Comparison of ENCODE assay signal across 1 cellular context in the genomic region with DNA sequence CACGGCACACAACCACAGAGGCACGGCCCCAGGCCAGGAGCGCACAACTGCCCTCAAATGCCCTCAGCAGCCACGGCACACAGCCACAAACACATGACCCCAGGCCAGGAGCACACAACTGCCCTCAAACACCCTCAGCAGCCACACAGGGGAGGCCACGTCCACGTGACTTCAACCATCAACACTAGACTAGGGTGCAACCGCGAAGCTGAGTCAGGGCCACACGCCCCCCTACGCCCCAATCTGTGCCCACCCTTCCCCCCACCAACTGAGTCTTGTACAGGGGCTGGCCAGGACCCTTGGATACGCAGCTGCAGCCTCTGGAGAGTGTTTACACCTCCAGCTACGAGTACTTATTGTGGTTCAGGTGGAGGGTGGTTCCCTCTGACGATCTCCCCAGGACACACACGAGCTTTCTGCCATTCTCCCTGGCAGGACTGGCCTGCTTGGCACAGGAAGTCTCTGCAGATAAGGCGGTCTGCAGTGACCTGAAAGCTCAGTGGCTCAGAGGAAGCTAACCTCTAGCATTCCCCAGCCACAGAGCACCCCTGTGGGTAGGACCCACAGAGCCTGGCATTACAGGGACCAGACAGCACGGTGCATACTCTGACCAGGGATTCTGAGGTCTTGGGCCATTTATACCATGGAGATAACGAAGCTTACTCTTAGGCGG.
TF ChIP-seq lines count a peak whose summit lies in the region.

No MANE protein-coding gene starts in this region.

TF ChIP-seq in SK-N-SH treated with all-trans-retinoic acid at 6 μM for 48 hours, 23 proteins besides CTCF, POLR2A, EP300 and RAD21 (continued from another document):
- TF ChIP-seq RARB (CRISPR knock-in tag; IDR thresholded peaks at IDR 0.05) (no peak), CSDC2 (CRISPR knock-in tag; IDR thresholded peaks at IDR 0.05) (no peak), ESRRG (CRISPR knock-in tag; IDR thresholded peaks at IDR 0.05) (no peak), ARNTL (CRISPR knock-in tag; IDR thresholded peaks at IDR 0.05; ENCODE audit: borderline replicate concordance, low read depth) (no peak), ZFP30 (CRISPR knock-in tag; IDR thresholded peaks at IDR 0.05) (no peak), GLIS3 (CRISPR knock-in tag; IDR thresholded peaks at IDR 0.05) (no peak), ZNF70 (CRISPR knock-in tag; IDR thresholded peaks at IDR 0.05) (no peak), ZNF8 (CRISPR knock-in tag; IDR thresholded peaks at IDR 0.05) (no peak)
- TF ChIP-seq, protein P1, sequence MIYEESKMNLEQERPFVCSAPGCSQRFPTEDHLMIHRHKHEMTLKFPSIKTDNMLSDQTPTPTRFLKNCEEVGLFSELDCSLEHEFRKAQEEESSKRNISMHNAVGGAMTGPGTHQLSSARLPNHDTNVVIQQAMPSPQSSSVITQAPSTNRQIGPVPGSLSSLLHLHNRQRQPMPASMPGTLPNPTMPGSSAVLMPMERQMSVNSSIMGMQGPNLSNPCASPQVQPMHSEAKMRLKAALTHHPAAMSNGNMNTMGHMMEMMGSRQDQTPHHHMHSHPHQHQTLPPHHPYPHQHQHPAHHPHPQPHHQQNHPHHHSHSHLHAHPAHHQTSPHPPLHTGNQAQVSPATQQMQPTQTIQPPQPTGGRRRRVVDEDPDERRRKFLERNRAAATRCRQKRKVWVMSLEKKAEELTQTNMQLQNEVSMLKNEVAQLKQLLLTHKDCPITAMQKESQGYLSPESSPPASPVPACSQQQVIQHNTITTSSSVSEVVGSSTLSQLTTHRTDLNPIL (CRISPR knock-in tag; IDR thresholded peaks at IDR 0.05; ENCODE audit: low read depth) = no peak
